Comparison of ENCODE assay signal across 20 cellular contexts in the genomic region with DNA sequence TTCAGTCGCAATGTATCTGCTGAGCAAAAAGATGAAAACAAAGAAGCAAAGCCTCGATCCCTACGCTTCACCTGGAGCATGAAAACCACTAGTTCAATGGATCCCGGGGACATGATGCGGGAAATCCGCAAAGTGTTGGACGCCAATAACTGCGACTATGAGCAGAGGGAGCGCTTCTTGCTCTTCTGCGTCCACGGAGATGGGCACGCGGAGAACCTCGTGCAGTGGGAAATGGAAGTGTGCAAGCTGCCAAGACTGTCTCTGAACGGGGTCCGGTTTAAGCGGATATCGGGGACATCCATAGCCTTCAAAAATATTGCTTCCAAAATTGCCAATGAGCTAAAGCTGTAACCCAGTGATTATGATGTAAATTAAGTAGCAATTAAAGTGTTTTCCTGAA.
"Had no signal": no experiment of that assay in that cellular context is flagged by ENCODE, and none has a peak within 500 bp of the region (broad histone marks: within the 10 kb centered on the region; RNA-seq: fewer than 3 reads in every experiment).

No MANE protein-coding gene starts in this region.

- H3K4me3 Mint-ChIP-seq: activated CD4-positive, alpha-beta T cell treated with anti-CD3 and anti-CD28 coated beads, Interleukin-2, amount 10 ng/mL, durations not matched to agents 24 days and 14 days; activated CD8-positive, alpha-beta T cell treated with anti-CD3 and anti-CD28 coated beads for 36 hours; activated naive CD8-positive, alpha-beta T cell; neural crest cell; stimulated activated naive B cell treated with anti-CD40 and anti-IgM and Interleukin-4, amounts not matched to agents 10 μg/mL and 1 μg/mL and 100 μg/mL, for 72 hours had no signal

- H3K27me3 ChIP-seq: ovary, thyroid gland had no signal

- ATAC-seq: activated CD8-positive, alpha-beta T cell treated with anti-CD3 and anti-CD28 coated beads for 36 hours; psoas muscle; right cardiac atrium; SK-N-SH treated with all-trans-retinoic acid at 6 μM for 48 hours; stimulated activated naive B cell treated with anti-CD40 and anti-IgM and Interleukin-4, amounts not matched to agents 10 μg/mL and 1 μg/mL and 100 μg/mL, for 72 hours had no signal

- H3K27ac Mint-ChIP-seq: activated CD4-positive, alpha-beta T cell treated with anti-CD3 and anti-CD28 coated beads, Interleukin-2, amount 10 ng/mL, durations not matched to agents 24 days and 14 days; stimulated activated naive B cell treated with anti-CD40 and anti-IgM and Interleukin-4, amounts not matched to agents 10 μg/mL and 1 μg/mL and 100 μg/mL, for 72 hours had no signal

- H3K36me3 ChIP-seq: ovary had no signal

- H3K4me3 ChIP-seq: left ventricle myocardium inferior, ovary, psoas muscle, thyroid gland had no signal

- H3K27me3 Mint-ChIP-seq: activated CD4-positive, alpha-beta T cell treated with anti-CD3 and anti-CD28 coated beads, Interleukin-2, amount 10 ng/mL, durations not matched to agents 24 days and 14 days; activated CD8-positive, alpha-beta T cell treated with anti-CD3 and anti-CD28 coated beads for 36 hours; activated naive CD8-positive, alpha-beta T cell; stimulated activated naive B cell treated with anti-CD40 and anti-IgM and Interleukin-4, amounts not matched to agents 10 μg/mL and 1 μg/mL and 100 μg/mL, for 72 hours had no signal

- DNase-seq: activated CD4-positive, alpha-beta T cell treated with anti-CD3 and anti-CD28 coated beads, Interleukin-2, amount 10 ng/mL, durations not matched to agents 24 days and 14 days; activated CD8-positive, alpha-beta T cell treated with anti-CD3 and anti-CD28 coated beads for 36 hours; activated effector memory CD4-positive, alpha-beta T cell treated with anti-CD3 and anti-CD28 coated beads, Interleukin-2, amount 50 U/mL, for 16 hours; activated T-cell treated with anti-CD3 and anti-CD28 coated beads, Interleukin-2, amount 50 U/mL, for 48 hours; erythroblast; foreskin melanocyte; kidney; left ventricle myocardium inferior; psoas muscle; right cardiac atrium; small intestine; stimulated activated CD4-positive, alpha-beta T cell treated with anti-CD3 and anti-CD28 coated beads, Interleukin-15, amount 100 ng/mL, for 24 hours; stimulated activated CD4-positive, alpha-beta T cell treated with anti-CD3 and anti-CD28 coated beads, Interleukin-2, amount 100 ng/mL, for 48 hours; stimulated activated naive B cell treated with anti-CD40 and anti-IgM and Interleukin-4, amounts not matched to agents 10 μg/mL and 1 μg/mL and 100 μg/mL, for 72 hours; T1000; thyroid gland had no signal

- H3K9me3 Mint-ChIP-seq: activated CD4-positive, alpha-beta T cell treated with anti-CD3 and anti-CD28 coated beads, Interleukin-2, amount 10 ng/mL, durations not matched to agents 24 days and 14 days; activated CD8-positive, alpha-beta T cell treated with anti-CD3 and anti-CD28 coated beads for 36 hours; neural crest cell; stimulated activated naive B cell treated with anti-CD40 and anti-IgM and Interleukin-4, amounts not matched to agents 10 μg/mL and 1 μg/mL and 100 μg/mL, for 72 hours had no signal

- H3K27ac ChIP-seq: left ventricle myocardium inferior, ovary, psoas muscle, thyroid gland had no signal

- H3K9me3 ChIP-seq: left ventricle myocardium inferior, ovary, psoas muscle, thyroid gland had no signal
